Comparison of ENCODE assay signal across 15 cellular contexts in the genomic region with DNA sequence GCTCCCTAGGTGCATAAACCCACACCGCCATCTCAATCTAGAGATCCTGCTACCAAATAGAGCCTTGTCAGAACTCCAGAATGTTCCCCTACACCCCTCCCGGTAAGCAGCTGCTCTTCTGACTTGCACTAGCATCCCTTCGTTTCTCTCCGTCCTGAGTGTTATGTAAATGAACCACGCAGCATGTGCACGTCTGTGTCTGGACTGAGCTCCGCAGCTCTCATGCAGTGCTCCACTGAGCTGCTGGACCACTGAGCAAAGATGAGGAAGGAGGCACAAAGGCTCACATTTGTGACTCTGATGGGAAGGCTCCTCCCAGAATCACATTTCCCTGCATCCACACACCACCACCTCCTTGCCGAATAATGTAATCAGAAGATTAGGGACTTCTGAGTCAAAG.
DNase-seq lines count a peak whose midpoint lies in the region; ATAC-seq and TF ChIP-seq lines count a peak whose summit lies in the region.
"Had no signal": no experiment of that assay in that cellular context is flagged by ENCODE, and none has a peak within 500 bp of the region (broad histone marks: within the 10 kb centered on the region; RNA-seq: fewer than 3 reads in every experiment).

No MANE protein-coding gene starts in this region.

- no peak overlapping the region for H3K27ac ChIP-seq in left ventricle myocardium inferior (replicated peaks)
- H3K27ac ChIP-seq: 22Rv1; BLaER1 treated with 17β-estradiol and CSF1 and Interleukin-3, amounts not matched to agents 10 nM and 100 nM; GM23248 had no signal

- no peak for ATAC-seq in HG02763 (IDR thresholded peaks at IDR 0.05; ENCODE audit: unreplicated experiment)
- ATAC-seq: HepG2 had no signal

- H3K4me3 Mint-ChIP-seq in glutamatergic neuron (ENCODE audit: unreplicated experiment) (no peak overlapping the region), progenitor cell of endocrine pancreas (ENCODE audit: low read depth) (no peak overlapping the region)
- H3K4me3 Mint-ChIP-seq: CD4-positive, CD25-positive, alpha-beta regulatory T cell; H9 had no signal

- no peak for TF ChIP-seq CTCF in glutamatergic neuron (IDR thresholded peaks at IDR 0.05; ENCODE audit: partially characterized antibody, unreplicated experiment)
- no peak for TF ChIP-seq CTCF in left ventricle myocardium inferior (IDR thresholded peaks at IDR 0.05; ENCODE audit: borderline replicate concordance)
- TF ChIP-seq CTCF in progenitor cell of endocrine pancreas (IDR thresholded peaks at IDR 0.05; ENCODE audit: unreplicated experiment): no peak

- intact Hi-C loops in left ventricle myocardium inferior (cut with micrococcal nuclease): loop anchor here (10.0 kb wide), 1 partner anchor 167 kb away; no protein-coding TSS in a partner anchor

- H3K4me1 Mint-ChIP-seq in glutamatergic neuron (ENCODE audit: low read depth, unreplicated experiment) (peaks cover 23% of the 10 kb centered on the region), progenitor cell of endocrine pancreas (ENCODE audit: low read depth) (no peaks in the 10 kb centered on the region)
- H3K4me1 Mint-ChIP-seq: CD4-positive, CD25-positive, alpha-beta regulatory T cell had no signal

- in situ Hi-C loops in G401 (cut with HindIII; ENCODE audit: low sequenced_read_pairs): no loop called here

- H3K9me3 Mint-ChIP-seq in glutamatergic neuron (ENCODE audit: unreplicated experiment) (peaks cover 3% of the 10 kb centered on the region), progenitor cell of endocrine pancreas (ENCODE audit: low read depth) (no peaks in the 10 kb centered on the region)
- H3K9me3 Mint-ChIP-seq: H9 had no signal

- no peaks in the 10 kb centered on the region for H3K4me1 ChIP-seq in left ventricle myocardium inferior
- H3K4me1 ChIP-seq: BLaER1 treated with 17β-estradiol and CSF1 and Interleukin-3, amounts not matched to agents 10 nM and 100 nM had no signal

- peak; percentile 75 for DNase-seq in G401 (ENCODE audit: low spot score)
- peak; percentile 6 for DNase-seq in NCI-H2227 treated with DMSO at 0.1 percent for 48 hours (lab: John Stamatoyannopoulos, UW)
- DNase-seq in cerebellum (ENCODE audit: low spot score): peak; percentile 46
- peak; percentile 38 for DNase-seq in glutamatergic neuron
- no peak for DNase-seq in left ventricle myocardium inferior
- DNase-seq in A172 (ENCODE audit: low spot score): no peak
- DNase-seq in progenitor cell of endocrine pancreas (ENCODE audit: low spot score, unreplicated experiment): no peak
- DNase-seq: CD4-positive, CD25-positive, alpha-beta regulatory T cell; DMS53; GM23248; H9 had no signal

- H3K9me3 ChIP-seq in left ventricle myocardium inferior (replicated peaks): no peaks in the 10 kb centered on the region
- H3K9me3 ChIP-seq: BLaER1 treated with 17β-estradiol and CSF1 and Interleukin-3, amounts not matched to agents 10 nM and 100 nM had no signal

- H3K27me3 Mint-ChIP-seq in glutamatergic neuron (ENCODE audit: unreplicated experiment): no peaks in the 10 kb centered on the region
- H3K27me3 Mint-ChIP-seq in progenitor cell of endocrine pancreas: peaks cover 16% of the 10 kb centered on the region
- H3K27me3 Mint-ChIP-seq: CD4-positive, CD25-positive, alpha-beta regulatory T cell had no signal

- H3K36me3 Mint-ChIP-seq in glutamatergic neuron (ENCODE audit: unreplicated experiment) (no peaks in the 10 kb centered on the region), progenitor cell of endocrine pancreas (ENCODE audit: insufficient read depth) (no peaks in the 10 kb centered on the region)
- H3K36me3 Mint-ChIP-seq: CD4-positive, CD25-positive, alpha-beta regulatory T cell had no signal

- H3K4me3 ChIP-seq in left ventricle myocardium inferior: no peak overlapping the region
- H3K4me3 ChIP-seq: BLaER1 treated with 17β-estradiol and CSF1 and Interleukin-3, amounts not matched to agents 10 nM and 100 nM; GM23248 had no signal

- H3K27ac Mint-ChIP-seq in glutamatergic neuron (ENCODE audit: unreplicated experiment) (peak overlapping the region; percentile 64), progenitor cell of endocrine pancreas (no peak overlapping the region)
- H3K27ac Mint-ChIP-seq: CD4-positive, CD25-positive, alpha-beta regulatory T cell; H9 had no signal

- peaks cover 41% of the 10 kb centered on the region for H3K27me3 ChIP-seq in left ventricle myocardium inferior (ENCODE audit: low read depth)
- H3K27me3 ChIP-seq: BLaER1 treated with 17β-estradiol and CSF1 and Interleukin-3, amounts not matched to agents 10 nM and 100 nM had no signal

- no peaks in the 10 kb centered on the region for H3K36me3 ChIP-seq in left ventricle myocardium inferior
- H3K36me3 ChIP-seq: BLaER1 treated with 17β-estradiol and CSF1 and Interleukin-3, amounts not matched to agents 10 nM and 100 nM had no signal

Comparison
In these comparisons a context has a peak if more than half of its experiments do, and no peak if none do; other contexts are left out.
1. DNase-seq: peak in G401 (single experiment), NCI-H2227 treated with DMSO at 0.1 percent for 48 hours (single experiment), cerebellum (single experiment) and glutamatergic neuron (single experiment); none in left ventricle myocardium inferior (single experiment), A172 (single experiment) and progenitor cell of endocrine pancreas (single experiment).